ENCODE assay signal across 12 cellular contexts in the genomic region with DNA sequence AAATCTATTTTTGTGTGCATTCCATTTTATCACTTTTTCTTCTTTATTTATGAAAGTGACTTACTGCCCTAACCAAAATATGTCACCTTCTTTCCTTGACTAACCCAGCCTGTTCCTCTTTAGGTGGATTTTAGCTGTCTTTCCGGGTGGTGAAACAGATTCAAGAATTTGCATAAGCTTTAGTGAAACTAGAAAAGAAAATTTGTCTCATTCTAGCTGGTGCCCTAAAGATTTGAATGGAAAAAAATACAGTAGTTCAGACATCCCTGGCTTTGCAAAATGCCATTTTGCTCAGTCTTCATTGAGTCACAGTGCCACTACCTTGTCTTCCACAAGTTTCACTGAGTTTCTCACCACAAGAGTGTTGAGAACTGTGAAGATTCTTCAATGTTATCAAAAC. TPM values are rescaled to one million over a fixed set of nuclear protein-coding genes. Genes with fewer than 3 reads are reported as not detected.
DNase-seq lines count a peak whose midpoint lies in the region; ATAC-seq, FAIRE-seq and TF ChIP-seq lines count a peak whose summit lies in the region.
"Had no signal": no experiment of that assay in that cellular context is flagged by ENCODE, and none has a peak within 500 bp of the region (broad histone marks: within the 10 kb centered on the region; RNA-seq: fewer than 3 reads in every experiment).

No MANE protein-coding gene starts in this region.

- DNase-seq in germinal center (ENCODE audit: low spot score) (peak; percentile 52), dermis blood vessel endothelial cell (no peak), HepG2 (ENCODE audit: low spot score) (no peak), NCI-H1436 (lab: John Stamatoyannopoulos, UW) (no peak)
- no peak for DNase-seq in activated effector memory CD4-positive, alpha-beta T cell treated with Interleukin-2 at 50 U/mL for 16 hours
- DNase-seq: caudate nucleus, DMS79, heart right ventricle, right cardiac atrium had no signal

- TF ChIP-seq EP300 in HepG2 (IDR thresholded peaks at IDR 0.05; ENCODE audit: low read depth in 2 of 2, low read length in 2 of 2) (no peak), HepG2 (CRISPR knock-in tag; IDR thresholded peaks at IDR 0.05; ENCODE audit: borderline replicate concordance) (no peak)

- H3K9ac ChIP-seq in HepG2 (ENCODE audit: insufficient read depth, low read depth, low read length): no peak overlapping the region

- ATAC-seq in GM19025 (IDR thresholded peaks at IDR 0.05; ENCODE audit: low read depth, unreplicated experiment) (peak; percentile 64), GM21786 (IDR thresholded peaks at IDR 0.05; ENCODE audit: unreplicated experiment) (peak; percentile 65), HG03378 (IDR thresholded peaks at IDR 0.05; ENCODE audit: unreplicated experiment) (peak; percentile 82), HepG2 (no peak)
- ATAC-seq: heart right ventricle, right cardiac atrium had no signal

- H3K36me3 ChIP-seq in HepG2 (replicated peaks in 1 of 2; ENCODE audit: control insufficient read depth in 1 of 2, insufficient read depth in 2 of 2, low read length in 2 of 2): no peaks in the 10 kb centered on the region
- H3K36me3 ChIP-seq: heart right ventricle had no signal

- no peak for FAIRE-seq in HepG2 (lab: Jason Lieb, UNC)

- no peaks in the 10 kb centered on the region for H4K20me1 ChIP-seq in HepG2 (ENCODE audit: insufficient read depth, low read length)

- no peak overlapping the region for H3K4me2 ChIP-seq in HepG2 (ENCODE audit: low read depth, low read length)

- H3K27me3 ChIP-seq in HepG2 (ENCODE audit: control insufficient read depth in 1 of 2, insufficient read depth in 2 of 2, low read length in 2 of 2): no peaks in the 10 kb centered on the region; a peak in 1 of 5 replicates
- H3K27me3 ChIP-seq: heart right ventricle had no signal

- TF ChIP-seq RAD21 in HepG2 (CRISPR knock-in tag; IDR thresholded peaks at IDR 0.05): no peak

- no peak for TF ChIP-seq CTCF in HepG2 (CRISPR knock-in tag; IDR thresholded peaks at IDR 0.05)

- BruUV-seq in HepG2 (replicated peaks; lab: Mats Ljungman, UMichigan): no TSS peak

- no peaks in the 10 kb centered on the region for H3K9me3 ChIP-seq in HepG2 (ENCODE audit: low read length)
- H3K9me3 ChIP-seq: heart right ventricle had no signal

- in situ Hi-C loops in HepG2 (cut with HindIII; ENCODE audit: extremely low pct_ligation_motif_present, low pct_unique_long_range_greater_than_20kb): no loop called here

- no peak overlapping the region for H2AFZ ChIP-seq in HepG2 (ENCODE audit: low read length)

- no peak for TF ChIP-seq POLR2A in HepG2 (IDR thresholded peaks at IDR 0.05; ENCODE audit: insufficient read depth in 1 of 2, low read depth in 2 of 2, low read length in 2 of 2)

- H3K79me2 ChIP-seq in HepG2 (ENCODE audit: insufficient read depth, low read length): no peaks in the 10 kb centered on the region

- CTCF ChIA-PET in HepG2 (lab: Yijun Ruan, JAX; ENCODE audit: low intra/inter-chr PET ratio, low total read pairs): no interaction called here

- H3K27ac ChIP-seq in HepG2 (ENCODE audit: extremely low read length, insufficient read depth, low read length): no peak overlapping the region
- H3K27ac ChIP-seq: heart right ventricle had no signal

- no peak overlapping the region for H3K4me3 ChIP-seq in HepG2 (replicated peaks in 1 of 3; ENCODE audit: insufficient read depth in 1 of 3, low read depth in 2 of 3, low read length in 3 of 3)
- H3K4me3 ChIP-seq: heart right ventricle had no signal

- WGBS in HepG2 (ENCODE audit: low lambda C conversion rate): 38% methylated on average over 1 of the region's 1 CpG

- POLR2A ChIA-PET in HepG2 (lab: Yijun Ruan, JAX): no interaction called here

- intact Hi-C loops in HepG2 (cut with micrococcal nuclease; ENCODE audit: unreplicated experiment): no loop called here

- no peaks in the 10 kb centered on the region for H3K4me1 ChIP-seq in HepG2 (ENCODE audit: insufficient read depth, low read length)
- H3K4me1 ChIP-seq: heart right ventricle had no signal

TF ChIP-seq in HepG2, 621 proteins besides CTCF, POLR2A, EP300 and RAD21 (continues in another document):
- no peak for TF ChIP-seq BRCA1 (CRISPR knock-in tag; IDR thresholded peaks at IDR 0.05)
- TF ChIP-seq ZFP62 (CRISPR knock-in tag; IDR thresholded peaks at IDR 0.05): no peak
- no peak for TF ChIP-seq ZFP82 (CRISPR knock-in tag; IDR thresholded peaks at IDR 0.05; ENCODE audit: borderline replicate concordance)
- TF ChIP-seq MLLT10 (CRISPR knock-in tag; IDR thresholded peaks at IDR 0.05): no peak

RNA-seq across cellular contexts. Expression of gene CCDC50, which starts 28.2 kb away (rescaled TPM):
- total RNA-seq in dermis blood vessel endothelial cell (267 and 372 TPM in 2 replicates), HepG2 (2016; rRNA removed; fragmentation: Illumina TruSeq; extraction: Trizol) (66.4 and 84.6 TPM in 2 replicates)
- 64.1 and 70.2 TPM in 2 replicates for total RNA-seq in HepG2 (2016; cell fraction: cytosol; rRNA removed; fragmentation: Illumina TruSeq; extraction: Trizol; ENCODE audit: low read depth)
- total RNA-seq in HepG2 (2016; cell fraction: insoluble cytoplasmic fraction; rRNA removed; fragmentation: Illumina TruSeq; extraction: Trizol): 64.3 and 82.0 TPM in 2 replicates
- 93.5 and 98.5 TPM in 2 replicates for total RNA-seq in HepG2 (2016; cell fraction: membrane; rRNA removed; fragmentation: Illumina TruSeq; extraction: Trizol)
- 42.1 and 53.1 TPM in 2 replicates for total RNA-seq in HepG2 (2016; cell fraction: nucleus; rRNA removed; fragmentation: Illumina TruSeq; extraction: Trizol)
- 42.8 and 47.6 TPM in 2 replicates for polyA plus RNA-seq in HepG2 (2011; rRNA removed)
- polyA plus RNA-seq in HepG2 (2011; cell fraction: cytosol; rRNA removed): 36.3 and 39.4 TPM in 2 replicates
- 30.4 and 34.1 TPM in 2 replicates for polyA plus RNA-seq in HepG2 (2011; cell fraction: nucleus; rRNA removed)
- 57.1 and 80.5 TPM in 2 replicates for polyA plus RNA-seq in HepG2 (2012)
- 73.6 and 85.5 TPM in 2 replicates for polyA plus RNA-seq in HepG2 (2016; cell fraction: cytosol; fragmentation: Illumina TruSeq; extraction: Trizol; ENCODE audit: low read depth)
- polyA plus RNA-seq in HepG2 (2016; cell fraction: insoluble cytoplasmic fraction; fragmentation: Illumina TruSeq; extraction: Trizol; ENCODE audit: low read depth): 81.6 and 82.7 TPM in 2 replicates
- 79.3 and 86.2 TPM in 2 replicates for polyA plus RNA-seq in HepG2 (2016; cell fraction: membrane; fragmentation: Illumina TruSeq; extraction: Trizol; ENCODE audit: low read depth)
- 44.8 and 45.2 TPM in 2 replicates for polyA plus RNA-seq in HepG2 (2016; cell fraction: nucleus; fragmentation: Illumina TruSeq; extraction: Trizol; ENCODE audit: insufficient read depth, low read depth)
- 36.4 and 43.0 TPM in 2 replicates for polyA minus RNA-seq in HepG2 (2011; rRNA and poly(A)+ RNA removed; ENCODE audit: low replicate concordance)
- polyA minus RNA-seq in HepG2 (2011; cell fraction: cytosol; rRNA and poly(A)+ RNA removed): 45.0 and 52.9 TPM in 2 replicates
- 135 and 139 TPM in 2 replicates for polyA minus RNA-seq in HepG2 (2011; cell fraction: nucleus; rRNA and poly(A)+ RNA removed)

RNA-seq across cellular contexts. Expression of gene UTS2B, which starts 29.3 kb away (rescaled TPM):
- total RNA-seq in dermis blood vessel endothelial cell (0.68 TPM in 1 of 2 replicates, not detected in the other), HepG2 (2016; rRNA removed; fragmentation: Illumina TruSeq; extraction: Trizol) (0.46 TPM in 1 of 2 replicates, not detected in the other)
- total RNA-seq in HepG2 (2016; cell fraction: cytosol; rRNA removed; fragmentation: Illumina TruSeq; extraction: Trizol; ENCODE audit: low read depth): 0.71 and 1.1 TPM in 2 replicates
- total RNA-seq in HepG2 (2016; cell fraction: insoluble cytoplasmic fraction; rRNA removed; fragmentation: Illumina TruSeq; extraction: Trizol): 0.37 TPM in 1 of 2 replicates, not detected in the other
- total RNA-seq in HepG2 (2016; cell fraction: membrane; rRNA removed; fragmentation: Illumina TruSeq; extraction: Trizol): 0.49 and 0.83 TPM in 2 replicates
- total RNA-seq in HepG2 (2016; cell fraction: nucleus; rRNA removed; fragmentation: Illumina TruSeq; extraction: Trizol): 1.1 and 1.6 TPM in 2 replicates
- polyA plus RNA-seq in HepG2 (2011; rRNA removed): 0.03 and 0.14 TPM in 2 replicates
- polyA plus RNA-seq in HepG2 (2011; cell fraction: cytosol; rRNA removed): 0.04 and 0.09 TPM in 2 replicates
- polyA plus RNA-seq in HepG2 (2011; cell fraction: nucleus; rRNA removed): not detected in 2 replicates
- polyA plus RNA-seq in HepG2 (2012): 0.42 TPM in 1 of 2 replicates, not detected in the other
- 0.34 TPM in 1 of 2 replicates, not detected in the other for polyA plus RNA-seq in HepG2 (2016; cell fraction: cytosol; fragmentation: Illumina TruSeq; extraction: Trizol; ENCODE audit: low read depth)
- not detected in 2 replicates for polyA plus RNA-seq in HepG2 (2016; cell fraction: insoluble cytoplasmic fraction; fragmentation: Illumina TruSeq; extraction: Trizol; ENCODE audit: low read depth)
- not detected in 2 replicates for polyA plus RNA-seq in HepG2 (2016; cell fraction: membrane; fragmentation: Illumina TruSeq; extraction: Trizol; ENCODE audit: low read depth)
- not detected in 2 replicates for polyA plus RNA-seq in HepG2 (2016; cell fraction: nucleus; fragmentation: Illumina TruSeq; extraction: Trizol; ENCODE audit: insufficient read depth, low read depth)
- polyA minus RNA-seq in HepG2 (2011; rRNA and poly(A)+ RNA removed; ENCODE audit: low replicate concordance): 0.32 and 1.1 TPM in 2 replicates
- polyA minus RNA-seq in HepG2 (2011; cell fraction: cytosol; rRNA and poly(A)+ RNA removed): 1.1 TPM in 1 of 2 replicates, not detected in the other
- polyA minus RNA-seq in HepG2 (2011; cell fraction: nucleus; rRNA and poly(A)+ RNA removed): 3.4 and 3.6 TPM in 2 replicates
